ENCODE assay signal across 13 cellular contexts in the genomic region with DNA sequence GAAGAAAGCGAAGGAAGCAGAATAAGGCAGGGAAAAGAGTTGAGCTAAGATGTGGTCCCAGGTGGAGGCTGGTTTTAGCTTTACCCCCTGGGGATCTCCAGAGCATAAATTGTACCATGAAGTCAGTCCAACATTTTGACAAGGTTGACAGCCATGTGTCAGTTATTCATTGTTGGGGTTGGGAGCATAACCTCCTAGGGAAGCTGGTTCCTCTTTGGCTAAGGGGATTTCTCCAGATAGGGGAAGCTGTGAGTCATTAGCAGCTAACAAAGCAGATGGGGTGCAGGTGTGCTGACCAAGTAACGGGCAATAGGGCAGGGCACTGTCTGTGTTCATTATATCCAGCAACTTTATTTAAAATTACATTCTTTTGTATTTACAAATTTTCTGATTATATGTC.
DNase-seq lines count a peak whose midpoint lies in the region; ATAC-seq, FAIRE-seq and TF ChIP-seq lines count a peak whose summit lies in the region.
"Had no signal": no experiment of that assay in that cellular context is flagged by ENCODE, and none has a peak within 500 bp of the region (broad histone marks: within the 10 kb centered on the region; RNA-seq: fewer than 3 reads in every experiment).

No MANE protein-coding gene starts in this region.

- no peaks in the 10 kb centered on the region for H3K36me3 ChIP-seq in pancreas

- FAIRE-seq in pancreas (lab: Jason Lieb, UNC): no peak
- FAIRE-seq: small intestine had no signal

- H3K27me3 ChIP-seq in pancreas: no peaks in the 10 kb centered on the region

- H3K9me3 ChIP-seq in pancreas: no peaks in the 10 kb centered on the region

- ATAC-seq in GM21825 (IDR thresholded peaks at IDR 0.05; ENCODE audit: unreplicated experiment): peak; percentile 78
- ATAC-seq in pancreas: no peak
- ATAC-seq in HG03139 (IDR thresholded peaks at IDR 0.05; ENCODE audit: unreplicated experiment): no peak
- ATAC-seq: activated CD4-positive, alpha-beta T cell treated with anti-CD3 and anti-CD28 coated beads for 36 hours; CD8-positive, alpha-beta T cell had no signal

- H3K4me1 ChIP-seq in pancreas: no peaks in the 10 kb centered on the region

- peak; percentile 5 for DNase-seq in GM10266 (ENCODE audit: extremely low spot score)
- peak; percentile 59 for DNase-seq in MV-4-11 (lab: John Stamatoyannopoulos, UW)
- peak; percentile 16 for DNase-seq in fibroblast of mammary gland (ENCODE audit: low read depth)
- no peak for DNase-seq in cerebellar cortex (ENCODE audit: low spot score)
- no peak for DNase-seq in pancreas
- DNase-seq in NCI-H774 (lab: John Stamatoyannopoulos, UW): no peak
- DNase-seq: activated CD4-positive, alpha-beta T cell treated with anti-CD3 and anti-CD28 coated beads for 36 hours; activated naive CD4-positive, alpha-beta T cell treated with anti-CD3 and anti-CD28 coated beads, Interleukin-2, amount 50 U/mL, for 16 hours; CD8-positive, alpha-beta T cell; NCI-H1105; small intestine had no signal

- no peak overlapping the region for H3K4me3 ChIP-seq in fibroblast of mammary gland (ENCODE audit: control insufficient read depth, low read depth, low read length)
- H3K4me3 ChIP-seq in pancreas: no peak overlapping the region

- TF ChIP-seq CTCF in GM10266 (IDR thresholded peaks at IDR 0.05; ENCODE audit: control insufficient read depth, insufficient read depth, low read depth, missing control alignments) (no peak), fibroblast of mammary gland (conservative IDR thresholded peaks at IDR 0.05; ENCODE audit: control insufficient read depth, insufficient read depth, low read depth, low read length) (no peak), pancreas (IDR thresholded peaks at IDR 0.05) (no peak)

- no peak overlapping the region for H3K27ac ChIP-seq in pancreas

- intact Hi-C loops in pancreas (cut with DNase I): no loop called here

- 90 to 93% methylated on average over 2 of the region's 2 CpGs for WGBS in pancreas, 2 donors

Comparison
In these comparisons a context has a peak if more than half of its experiments do, and no peak if none do; other contexts are left out.
1. DNase-seq: peak in GM10266 (single experiment), MV-4-11 (single experiment) and fibroblast of mammary gland (single experiment); none in cerebellar cortex (single experiment), pancreas (0 of 6) and NCI-H774 (single experiment).